Comparison of ENCODE assay signal across 13 cellular contexts in the genomic region with DNA sequence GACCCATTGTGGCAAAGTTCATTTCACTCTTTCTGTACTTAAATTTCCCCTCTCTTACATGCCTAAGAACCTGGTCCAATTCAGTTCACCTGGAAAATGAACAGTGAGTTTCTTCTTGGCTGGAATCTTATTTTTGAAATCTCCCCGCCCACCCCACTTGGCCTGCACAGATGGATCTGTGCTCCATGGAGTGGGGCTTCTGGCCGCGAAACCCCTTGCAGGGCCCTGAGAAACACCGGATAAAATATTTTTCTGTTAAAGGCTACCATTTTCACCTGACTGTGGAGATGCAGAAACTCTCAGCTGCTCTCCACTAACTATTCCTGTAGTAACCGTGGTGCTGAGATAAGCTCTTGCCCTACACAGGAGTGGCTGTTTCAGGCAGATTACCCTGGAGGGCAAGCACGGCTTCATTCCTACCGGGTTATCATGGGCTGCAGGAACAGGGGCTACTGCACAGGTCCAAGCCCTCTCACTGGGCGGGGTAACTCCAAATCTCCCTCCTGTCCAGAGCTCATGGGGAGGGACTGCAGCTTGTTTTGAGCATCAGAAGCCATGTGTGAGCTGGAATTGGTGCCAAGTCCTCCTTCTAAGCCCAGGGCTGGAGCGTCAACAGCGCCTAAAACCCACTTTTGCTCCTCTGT.
A peak's percentile ranks its signal among the peaks of the same experiment; 100 is the strongest.
DNase-seq lines count a peak whose midpoint lies in the region; ATAC-seq and TF ChIP-seq lines count a peak whose summit lies in the region.
"Had no signal": no experiment of that assay in that cellular context is flagged by ENCODE, and none has a peak within 500 bp of the region (broad histone marks: within the 10 kb centered on the region; RNA-seq: fewer than 3 reads in every experiment).

No MANE protein-coding gene starts in this region.

- no peaks in the 10 kb centered on the region for H3K9me3 Mint-ChIP-seq in brain
- H3K9me3 Mint-ChIP-seq: memory B cell had no signal

- intact Hi-C loops in right cardiac atrium (cut with DNase I) = no loop called here

- H3K4me1 ChIP-seq in right cardiac atrium (ENCODE audit: control insufficient read depth, insufficient read depth, low read length) = peaks cover 13% of the 10 kb centered on the region

- no peaks in the 10 kb centered on the region for H3K27me3 ChIP-seq in right cardiac atrium (ENCODE audit: control insufficient read depth, insufficient read depth)

- peaks cover 41% of the 10 kb centered on the region for H3K36me3 Mint-ChIP-seq in brain
- H3K36me3 Mint-ChIP-seq: memory B cell had no signal

- peak overlapping the region in 4 of 5 experiments; percentile 51 to 95 (median 92) for H3K27ac Mint-ChIP-seq in brain
- H3K27ac Mint-ChIP-seq: memory B cell had no signal

- H3K4me3 Mint-ChIP-seq in brain = peak overlapping the region; percentile 82 to 91 (median 89)
- H3K4me3 Mint-ChIP-seq: memory B cell had no signal

- no peak for DNase-seq in HFF-Myc (ENCODE audit: extremely low read depth, low read depth)
- DNase-seq in right cardiac atrium = no peak
- DNase-seq in inferior parietal cortex (ENCODE audit: extremely low spot score) = no peak
- no peak for DNase-seq in NCI-H1436 (lab: John Stamatoyannopoulos, UW)
- no peak for DNase-seq in DMS79 (lab: John Stamatoyannopoulos, UW)
- DNase-seq: activated effector memory CD4-positive, alpha-beta T cell treated with Interleukin-2 at 50 U/mL for 16 hours; GF-D8; NCI-H69; T1000 had no signal

- ATAC-seq in right cardiac atrium (peak; percentile 7 to 19), GM21528 (IDR thresholded peaks at IDR 0.05; ENCODE audit: low FRiP score, unreplicated experiment) (no peak)

- no peak for TF ChIP-seq CTCF in HFF-Myc (IDR thresholded peaks at IDR 0.05; ENCODE audit: low read depth, low read length, missing control alignments)
- TF ChIP-seq CTCF in brain (conservative IDR thresholded peaks at IDR 0.05) = no peak

- no peaks in the 10 kb centered on the region for H3K9me3 ChIP-seq in right cardiac atrium (ENCODE audit: control insufficient read depth, low read length)

- H3K4me3 ChIP-seq in HFF-Myc (replicated peaks; ENCODE audit: low read depth, low read length) = peak overlapping the region; percentile 90
- peak overlapping the region; percentile 73 for H3K4me3 ChIP-seq in right cardiac atrium (ENCODE audit: low read length)
- peak overlapping the region; percentile 14 to 55 (median 41) for H3K4me3 ChIP-seq in skin epidermis

- no peaks in the 10 kb centered on the region for H3K27me3 Mint-ChIP-seq in brain

- H3K27ac ChIP-seq in right cardiac atrium (ENCODE audit: low read length) (peak overlapping the region; percentile 6), skin epidermis (peak overlapping the region in 7 of 21 experiments; percentile 3 to 84 (median 76))

- peaks cover 90% of the 10 kb centered on the region for H3K4me1 Mint-ChIP-seq in brain

- 59% methylated on average over 10 of the region's 10 CpGs for WGBS in right cardiac atrium
